In the genomic region with DNA sequence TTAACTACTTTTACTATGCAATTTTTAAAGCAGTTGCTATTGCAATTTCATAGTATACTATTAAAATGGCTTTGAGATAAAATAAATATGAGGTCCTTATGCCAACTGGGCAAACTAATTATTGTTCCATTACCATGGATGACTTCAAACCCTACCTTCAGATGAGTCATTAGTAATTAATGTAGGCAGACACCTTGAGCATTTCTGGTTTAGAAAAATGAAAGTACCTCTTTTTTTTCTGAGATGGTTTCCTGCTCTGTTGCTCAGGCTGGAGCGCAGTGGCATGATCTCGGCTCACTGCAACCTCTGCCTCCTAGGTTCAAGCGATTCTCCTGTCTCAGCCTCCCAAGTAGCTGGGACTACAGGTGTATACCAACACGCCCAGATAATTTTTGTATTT, we compare ENCODE assay signal across 25 cellular contexts. TPM values are rescaled to one million over a fixed set of nuclear protein-coding genes. Genes with fewer than 3 reads are reported as not detected.
A peak's percentile ranks its signal among the peaks of the same experiment; 100 is the strongest.
DNase-seq lines count a peak whose midpoint lies in the region; ATAC-seq and TF ChIP-seq lines count a peak whose summit lies in the region.
"Had no signal": no experiment of that assay in that cellular context is flagged by ENCODE, and none has a peak within 500 bp of the region (broad histone marks: within the 10 kb centered on the region; RNA-seq: fewer than 3 reads in every experiment).

No MANE protein-coding gene starts in this region.

- POLR2A ChIA-PET in activated CD8-positive, alpha-beta T cell treated with anti-CD3 and anti-CD28 coated beads for 36 hours (lab: Charles Lee), result no interaction called here

- H3K4me1 Mint-ChIP-seq in CD4-positive, CD25-positive, alpha-beta regulatory T cell, result peaks cover 36 to 80% (median 61%) of the 10 kb centered on the region in 4 donors
- H3K4me1 Mint-ChIP-seq in activated CD8-positive, alpha-beta T cell treated with anti-CD3 and anti-CD28 coated beads for 36 hours (ENCODE audit: low read depth), result peaks cover 63% of the 10 kb centered on the region
- peaks cover 1% of the 10 kb centered on the region for H3K4me1 Mint-ChIP-seq in CD14-positive monocyte

- peaks cover 40% of the 10 kb centered on the region for H3K4me1 ChIP-seq in CD4-positive, CD25-positive, alpha-beta regulatory T cell (ENCODE audit: control insufficient read depth, insufficient read depth, low read length, poor library complexity, severe bottlenecking)
- H3K4me1 ChIP-seq: psoas muscle had no signal

- peak overlapping the region; percentile 61 to 92 (median 91) for H3K27ac Mint-ChIP-seq in CD4-positive, CD25-positive, alpha-beta regulatory T cell
- H3K27ac Mint-ChIP-seq in activated CD8-positive, alpha-beta T cell treated with anti-CD3 and anti-CD28 coated beads for 36 hours, result peak overlapping the region; percentile 79
- peak overlapping the region in 1 of 7 donors; percentile 46 for H3K27ac Mint-ChIP-seq in CD14-positive monocyte
- H3K27ac Mint-ChIP-seq: activated naive CD4-positive, alpha-beta T cell treated with anti-CD3 and anti-CD28 coated beads, Interleukin-2, amount 10 ng/mL, durations not matched to agents 7 days and 5 days; GM23338; stimulated activated naive CD8-positive, alpha-beta T cell treated with anti-CD3 and anti-CD28 coated beads, Interleukin-15, Interleukin-2, amounts not matched to agents 100 ng/mL and 50 ng/mL, for 24 hours had no signal

- H3K27me3 ChIP-seq in CD4-positive, CD25-positive, alpha-beta regulatory T cell (ENCODE audit: control insufficient read depth, insufficient read depth, low read length), result no peaks in the 10 kb centered on the region
- H3K27me3 ChIP-seq: MG63, vagina had no signal

- H3K9me3 ChIP-seq in CD4-positive, CD25-positive, alpha-beta regulatory T cell (ENCODE audit: control insufficient read depth in 2 of 2, low read length in 2 of 2), result no peaks in the 10 kb centered on the region
- H3K9me3 ChIP-seq: left ventricle myocardium inferior, MG63, psoas muscle, vagina had no signal

- no peaks in the 10 kb centered on the region for H3K27me3 Mint-ChIP-seq in CD4-positive, CD25-positive, alpha-beta regulatory T cell
- no peaks in the 10 kb centered on the region for H3K27me3 Mint-ChIP-seq in activated CD8-positive, alpha-beta T cell treated with anti-CD3 and anti-CD28 coated beads for 36 hours
- no peaks in the 10 kb centered on the region for H3K27me3 Mint-ChIP-seq in CD14-positive monocyte (ENCODE audit: low read depth in 3 of 3)
- H3K27me3 Mint-ChIP-seq: activated naive CD4-positive, alpha-beta T cell treated with anti-CD3 and anti-CD28 coated beads, Interleukin-2, amount 10 ng/mL, durations not matched to agents 7 days and 5 days; stimulated activated naive CD8-positive, alpha-beta T cell treated with anti-CD3 and anti-CD28 coated beads, Interleukin-15, Interleukin-2, amounts not matched to agents 100 ng/mL and 50 ng/mL, for 24 hours had no signal

- CTCF ChIA-PET in activated CD8-positive, alpha-beta T cell treated with anti-CD3 and anti-CD28 coated beads for 36 hours (lab: Charles Lee), result interaction anchor here (2.2 kb wide), 1 partner anchor 10 kb away, joined by 19 read pairs; the partner anchor contains the start of gene ASF1A

- ATAC-seq in CD4-positive, CD25-positive, alpha-beta regulatory T cell (ENCODE audit: low read depth in 2 of 2), result peak; percentile 70 to 75
- peak; percentile 65 for ATAC-seq in activated CD8-positive, alpha-beta T cell treated with anti-CD3 and anti-CD28 coated beads for 36 hours
- ATAC-seq: GM23338, Panc1, psoas muscle had no signal

- H3K9me3 Mint-ChIP-seq in CD4-positive, CD25-positive, alpha-beta regulatory T cell, result no peaks in the 10 kb centered on the region
- no peaks in the 10 kb centered on the region for H3K9me3 Mint-ChIP-seq in activated CD8-positive, alpha-beta T cell treated with anti-CD3 and anti-CD28 coated beads for 36 hours
- no peaks in the 10 kb centered on the region for H3K9me3 Mint-ChIP-seq in CD14-positive monocyte
- H3K9me3 Mint-ChIP-seq: activated naive CD4-positive, alpha-beta T cell treated with anti-CD3 and anti-CD28 coated beads, Interleukin-2, amount 10 ng/mL, durations not matched to agents 7 days and 5 days; GM23338; stimulated activated naive CD8-positive, alpha-beta T cell treated with anti-CD3 and anti-CD28 coated beads, Interleukin-15, Interleukin-2, amounts not matched to agents 100 ng/mL and 50 ng/mL, for 24 hours had no signal

- TF ChIP-seq CTCF in activated CD8-positive, alpha-beta T cell treated with anti-CD3 and anti-CD28 coated beads for 36 hours (IDR thresholded peaks at IDR 0.05), result no peak
- TF ChIP-seq CTCF in epithelial cell of esophagus (IDR thresholded peaks at IDR 0.05; ENCODE audit: insufficient read depth, low read depth, low read length, missing control alignments) (no peak), CD14-positive monocyte (IDR thresholded peaks at IDR 0.05) (no peak)

- H3K4me3 ChIP-seq in CD4-positive, CD25-positive, alpha-beta regulatory T cell (ENCODE audit: low read depth, low read length), result peak overlapping the region; percentile 51
- H3K4me3 ChIP-seq in epithelial cell of esophagus (ENCODE audit: low read length), result no peak overlapping the region
- H3K4me3 ChIP-seq: GM23338, left ventricle myocardium inferior, MG63, psoas muscle, vagina had no signal

- DNase-seq in DMS79 treated with DMSO at 0.1 percent for 48 hours (lab: John Stamatoyannopoulos, UW) (peak; percentile 43), DMS79 (lab: John Stamatoyannopoulos, UW) (no peak), epithelial cell of esophagus (ENCODE audit: low read depth) (peak; percentile 29), iPS-NIHi7 (ENCODE audit: extremely low spot score) (no peak), CD14-positive monocyte (ENCODE audit: low spot score) (no peak), T1000 (lab: John Stamatoyannopoulos, UW) (no peak)
- peak in 2 of 3 donors; percentile 30 to 38 for DNase-seq in CD4-positive, CD25-positive, alpha-beta regulatory T cell
- no peak for DNase-seq in activated CD8-positive, alpha-beta T cell treated with anti-CD3 and anti-CD28 coated beads for 36 hours
- DNase-seq: activated CD4-positive, CD25-positive, alpha-beta regulatory T cell treated with anti-CD3 and anti-CD28 coated beads, Interleukin-2, amount 50 U/mL, for 72 hours; activated CD8-positive, alpha-beta memory T cell treated with anti-CD3 and anti-CD28 coated beads, Interleukin-2, amount 50 U/mL, for 48 hours; activated naive CD4-positive, alpha-beta T cell treated with anti-CD3 and anti-CD28 coated beads, Interleukin-2, amount 10 ng/mL, durations not matched to agents 7 days and 5 days; anterior cingulate cortex; KBM-7; left ventricle myocardium inferior; MG63; NCI-H1417; NCI-H2081 treated with DMSO at 0.1 percent for 48 hours; NCI-H226; psoas muscle; SHP77 treated with DMSO at 0.1 percent for 48 hours had no signal

- H3K36me3 ChIP-seq in CD4-positive, CD25-positive, alpha-beta regulatory T cell (ENCODE audit: control insufficient read depth, insufficient read depth, low read length), result peaks cover 51% of the 10 kb centered on the region

- intact Hi-C loops in activated CD8-positive, alpha-beta T cell treated with anti-CD3 and anti-CD28 coated beads for 36 hours (cut with micrococcal nuclease), result no loop called here
- intact Hi-C loops in CD14-positive monocyte (cut with micrococcal nuclease), result no loop called here

- H3K27ac ChIP-seq in CD4-positive, CD25-positive, alpha-beta regulatory T cell (ENCODE audit: insufficient read depth, low read length, poor library complexity, severe bottlenecking), result peak overlapping the region; percentile 51
- H3K27ac ChIP-seq: 22Rv1, left ventricle myocardium inferior, psoas muscle, vagina had no signal

- H3K36me3 Mint-ChIP-seq in CD4-positive, CD25-positive, alpha-beta regulatory T cell, result peaks cover 47% of the 10 kb centered on the region
- peaks cover 64% of the 10 kb centered on the region for H3K36me3 Mint-ChIP-seq in activated CD8-positive, alpha-beta T cell treated with anti-CD3 and anti-CD28 coated beads for 36 hours (ENCODE audit: low read depth)
- H3K36me3 Mint-ChIP-seq in CD14-positive monocyte, result peaks cover 68 to 83% of the 10 kb centered on the region in 2 donors

- H3K4me3 Mint-ChIP-seq in CD4-positive, CD25-positive, alpha-beta regulatory T cell, result peak overlapping the region; percentile 16 to 75 (median 50)
- H3K4me3 Mint-ChIP-seq in activated CD8-positive, alpha-beta T cell treated with anti-CD3 and anti-CD28 coated beads for 36 hours, result no peak overlapping the region
- H3K4me3 Mint-ChIP-seq in CD14-positive monocyte, result no peak overlapping the region
- H3K4me3 Mint-ChIP-seq: activated naive CD4-positive, alpha-beta T cell treated with anti-CD3 and anti-CD28 coated beads, Interleukin-2, amount 10 ng/mL, durations not matched to agents 7 days and 5 days; GM23338; stimulated activated naive CD8-positive, alpha-beta T cell treated with anti-CD3 and anti-CD28 coated beads, Interleukin-15, Interleukin-2, amounts not matched to agents 100 ng/mL and 50 ng/mL, for 24 hours had no signal

RNA-seq across cellular contexts. Expression of gene ASF1A, which starts 11.9 kb away (rescaled TPM):
- 30.2 TPM for total RNA-seq in CD4-positive, CD25-positive, alpha-beta regulatory T cell
- 10 to 100 TPM; 69.7 to 81.8 (median 71.8) TPM for polyA plus RNA-seq in CD4-positive, CD25-positive, alpha-beta regulatory T cell
- total RNA-seq in activated CD8-positive, alpha-beta T cell treated with anti-CD3 and anti-CD28 coated beads for 36 hours, result 10 to 100 TPM; 36.4 to 39.0 TPM
- polyA plus RNA-seq in CD14-positive monocyte, result 10 to 100 TPM; 10.5 to 14.4 TPM

RNA-seq across cellular contexts. Expression of gene MCM9, which starts 29.1 kb away (rescaled TPM):
- total RNA-seq in CD4-positive, CD25-positive, alpha-beta regulatory T cell, result 57.3 TPM
- polyA plus RNA-seq in CD4-positive, CD25-positive, alpha-beta regulatory T cell, result 10 to 100 TPM; 18.5 to 24.2 (median 20.5) TPM
- total RNA-seq in activated CD8-positive, alpha-beta T cell treated with anti-CD3 and anti-CD28 coated beads for 36 hours, result 10 to 100 TPM; 18.4 to 21.3 TPM
- 10 to 100 TPM in 1 of 2 donors, 1 to 10 TPM in 1; 9.8 to 11.9 TPM for polyA plus RNA-seq in CD14-positive monocyte

Comparison
In these comparisons a context has a peak if more than half of its experiments do, and no peak if none do; other contexts are left out.
1. DNase-seq: peak in DMS79 treated with DMSO at 0.1 percent for 48 hours (single experiment), CD4-positive, CD25-positive, alpha-beta regulatory T cell (2 of 3) and epithelial cell of esophagus (single experiment); none in DMS79 (single experiment), activated CD8-positive, alpha-beta T cell treated with anti-CD3 and anti-CD28 coated beads for 36 hours (single experiment), iPS-NIHi7 (single experiment), CD14-positive monocyte (single experiment) and T1000 (single experiment).
2. H3K4me3 Mint-ChIP-seq: peak in CD4-positive, CD25-positive, alpha-beta regulatory T cell (4 of 4); none in activated CD8-positive, alpha-beta T cell treated with anti-CD3 and anti-CD28 coated beads for 36 hours (single experiment) and CD14-positive monocyte (0 of 2).